In the genomic region with DNA sequence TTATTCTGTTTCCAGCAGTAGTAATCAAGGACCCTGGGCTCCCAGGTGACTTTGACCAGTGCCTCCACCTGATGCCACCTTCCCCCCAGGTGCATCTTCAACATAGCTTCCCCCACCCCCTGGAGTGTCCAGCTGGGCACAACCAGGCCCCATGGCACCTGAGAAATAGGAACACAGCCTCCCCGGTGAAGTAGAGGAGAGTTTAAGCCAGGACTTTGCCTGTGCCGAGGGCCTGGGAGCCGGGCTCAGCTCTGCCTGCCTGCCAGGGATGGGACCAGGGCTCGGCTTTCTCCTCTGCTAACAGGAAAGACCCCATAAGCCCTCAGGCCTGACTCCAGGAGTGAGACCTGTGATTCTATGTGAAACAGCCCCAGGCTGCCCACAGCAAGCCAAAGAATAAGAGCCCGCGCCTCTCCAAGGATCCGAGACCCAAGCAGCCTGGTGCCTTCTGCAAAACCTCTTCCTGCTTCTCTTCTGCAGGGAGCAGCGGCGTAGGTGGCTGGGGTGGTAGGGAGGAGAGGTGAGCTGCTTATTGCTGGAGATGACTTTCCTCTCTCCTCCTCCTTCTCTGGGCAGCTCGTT, we compare ENCODE assay signal across 18 cellular contexts. TPM values are rescaled to one million over a fixed set of nuclear protein-coding genes. Genes with fewer than 3 reads are reported as not detected.
A peak's percentile ranks its signal among the peaks of the same experiment; 100 is the strongest.
DNase-seq lines count a peak whose midpoint lies in the region; ATAC-seq lines count a peak whose summit lies in the region.
"Had no signal": no experiment of that assay in that cellular context is flagged by ENCODE, and none has a peak within 500 bp of the region (broad histone marks: within the 10 kb centered on the region; RNA-seq: fewer than 3 reads in every experiment).

No MANE protein-coding gene starts in this region.

- no peaks in the 10 kb centered on the region for H3K27me3 ChIP-seq in H7 (ENCODE audit: control insufficient read depth, insufficient read depth, low read length)
- H3K27me3 ChIP-seq: vagina had no signal

- DNase-seq in activated CD8-positive, alpha-beta memory T cell treated with anti-CD3 and anti-CD28 coated beads, Interleukin-2, amount 50 U/mL, for 48 hours = peak; percentile 37
- DNase-seq in activated CD8-positive, alpha-beta memory T cell treated with anti-CD3 and anti-CD28 coated beads for 24 hours = no peak
- DNase-seq in H7 (peak; percentile 41), head of caudate nucleus (peak; percentile 19 to 94 (median 76)), putamen (ENCODE audit: low spot score) (peak; percentile 65)
- DNase-seq in stimulated activated CD4-positive, alpha-beta T cell treated with anti-CD3 and anti-CD28 coated beads, Interleukin-2, amount 100 ng/mL, for 48 hours = no peak
- DNase-seq: activated CD4-positive, alpha-beta T cell treated with anti-CD3 and anti-CD28 coated beads, Interleukin-2, amount 50 U/mL, for 4 hours; DND-41; HFFc6; NCI-H1436 treated with DMSO at 0.1 percent for 48 hours had no signal

- H3K36me3 ChIP-seq in H7 (replicated peaks; ENCODE audit: control insufficient read depth, insufficient read depth, low read length) = no peaks in the 10 kb centered on the region
- H3K36me3 ChIP-seq: gastroesophageal sphincter, vagina had no signal

- no peak for ATAC-seq in HG03280 (IDR thresholded peaks at IDR 0.05; ENCODE audit: unreplicated experiment)
- no peak for ATAC-seq in GM21737 (IDR thresholded peaks at IDR 0.05; ENCODE audit: unreplicated experiment)
- ATAC-seq: gastroesophageal sphincter; Panc1; stimulated activated naive CD8-positive, alpha-beta T cell treated with anti-CD3 and anti-CD28 coated beads, Interleukin-15, amount 100 ng/mL, for 72 hours had no signal

- intact Hi-C loops in head of caudate nucleus (cut with DNase I) = no loop called here

- H3K4me3 ChIP-seq in H7 (ENCODE audit: insufficient read depth, low read depth, low read length) = no peak overlapping the region
- H3K4me3 ChIP-seq: gastroesophageal sphincter, vagina had no signal

RNA-seq across cellular contexts. Expression of gene RBFOX3, which starts 16.4 kb away (rescaled TPM):
- total RNA-seq in H7 (2014; rRNA removed; shearing (Covaris generic)) = 3.5 and 13.4 TPM in 2 replicates
- total RNA-seq: CD4-positive, alpha-beta T cell; HFFc6; renal cortical epithelial cell had no signal

Comparison
In these comparisons a context has a peak if more than half of its experiments do, and no peak if none do; other contexts are left out.
1. DNase-seq: peak in activated CD8-positive, alpha-beta memory T cell treated with anti-CD3 and anti-CD28 coated beads, Interleukin-2, amount 50 U/mL, for 48 hours (single experiment), H7 (single experiment), head of caudate nucleus (42 of 42) and putamen (single experiment); none in activated CD8-positive, alpha-beta memory T cell treated with anti-CD3 and anti-CD28 coated beads for 24 hours (single experiment) and stimulated activated CD4-positive, alpha-beta T cell treated with anti-CD3 and anti-CD28 coated beads, Interleukin-2, amount 100 ng/mL, for 48 hours (0 of 2).